In the genomic region with DNA sequence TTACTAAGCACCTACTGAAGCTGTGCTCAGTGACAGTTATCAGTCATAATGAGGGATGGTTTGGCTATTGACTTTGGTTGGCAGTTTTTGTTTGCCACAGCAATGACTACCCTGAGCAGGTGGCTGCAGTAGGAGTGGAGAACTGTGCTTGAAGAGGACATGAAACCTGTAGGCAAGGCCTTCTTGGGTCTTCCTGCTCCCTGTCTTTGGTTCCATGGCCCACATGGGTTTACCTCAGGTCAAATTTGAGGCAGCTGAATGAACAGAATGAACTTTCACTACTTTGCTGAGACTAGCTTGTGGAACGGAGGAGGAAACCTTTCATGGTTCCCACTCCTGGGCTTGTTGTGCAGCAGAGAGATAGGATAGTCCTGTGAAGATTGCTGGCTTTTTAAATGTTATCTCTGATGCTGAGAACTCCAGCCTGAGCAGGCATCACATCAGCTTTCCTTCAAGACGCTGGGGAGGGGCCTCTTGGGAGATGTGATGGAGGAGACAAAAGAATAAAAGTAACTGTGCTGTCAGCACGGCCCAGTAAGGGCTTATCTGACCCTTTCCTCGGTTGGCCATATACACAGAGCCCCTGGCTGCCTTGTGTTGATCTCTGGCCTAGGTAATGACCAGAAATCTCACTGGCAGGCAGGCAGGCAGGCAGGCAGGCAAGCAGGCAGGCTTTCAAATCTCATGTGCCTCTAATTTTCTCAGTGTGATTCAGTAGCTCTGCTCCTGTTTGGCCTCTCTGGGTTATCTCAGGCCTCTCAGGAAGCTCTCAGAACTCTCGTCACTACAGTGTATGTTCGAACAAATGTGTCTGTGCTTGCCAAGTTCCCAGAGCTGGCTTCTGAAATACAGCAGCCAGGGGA, we compare ENCODE assay signal across 1 cellular context.
A peak's percentile ranks its signal among the peaks of the same experiment; 100 is the strongest.
TF ChIP-seq lines count a peak whose summit lies in the region.

No MANE protein-coding gene starts in this region.

TF ChIP-seq in HepG2, 621 proteins besides CTCF, POLR2A, EP300 and RAD21:
- TF ChIP-seq ZNF710 (CRISPR knock-in tag; IDR thresholded peaks at IDR 0.05; ENCODE audit: borderline replicate concordance) (0 out of 2 replicates have a peak, but pooled peaks have one; percentile 23), EEA1 (CRISPR knock-in tag; IDR thresholded peaks at IDR 0.05; ENCODE audit: borderline replicate concordance) (no peak), ZNF839 (CRISPR knock-in tag; IDR thresholded peaks at IDR 0.05; ENCODE audit: borderline replicate concordance) (no peak), MYC (CRISPR knock-in tag; IDR thresholded peaks at IDR 0.05; ENCODE audit: borderline replicate concordance) (0 out of 2 replicates have a peak, but pooled peaks have one; percentile 15), ZNF225 (CRISPR knock-in tag; IDR thresholded peaks at IDR 0.05) (no peak), ZNF607 (CRISPR knock-in tag; IDR thresholded peaks at IDR 0.05; ENCODE audit: borderline replicate concordance) (no peak), ZFX (CRISPR knock-in tag; IDR thresholded peaks at IDR 0.05; ENCODE audit: low read depth) (peak; percentile 43), ZMYM3 (CRISPR knock-in tag; IDR thresholded peaks at IDR 0.05) (peak; percentile 48; the same call in 1 of the 2 replicates), FOXA3 (CRISPR knock-in tag; IDR thresholded peaks at IDR 0.05) (0 out of 2 replicates have a peak, but pooled peaks have one; percentile 4), MED1 (CRISPR knock-in tag; IDR thresholded peaks at IDR 0.05) (0 out of 2 replicates have a peak, but pooled peaks have one; percentile 2), ZNF780A (CRISPR knock-in tag; IDR thresholded peaks at IDR 0.05) (peak; percentile 100), ZFP36 (IDR thresholded peaks at IDR 0.05; ENCODE audit: borderline replicate concordance, low read depth, low read length, partially characterized antibody) (peak; percentile 67), ZNF747 (CRISPR knock-in tag; IDR thresholded peaks at IDR 0.05; ENCODE audit: borderline replicate concordance) (0 out of 2 replicates have a peak, but pooled peaks have one; percentile 31), SOX6 (IDR thresholded peaks at IDR 0.05) (no peak), SOX6 (CRISPR knock-in tag; IDR thresholded peaks at IDR 0.05) (0 out of 2 replicates have a peak, but pooled peaks have one; percentile 9), ZNF652 (CRISPR knock-in tag; IDR thresholded peaks at IDR 0.05; ENCODE audit: borderline replicate concordance, low read depth) (no peak), ERF (CRISPR knock-in tag; IDR thresholded peaks at IDR 0.05) (no peak), ZNF292 (CRISPR knock-in tag; IDR thresholded peaks at IDR 0.05; ENCODE audit: borderline replicate concordance, low read depth) (peak; percentile 85; the same call in 1 of the 2 replicates), SALL1 (CRISPR knock-in tag; IDR thresholded peaks at IDR 0.05) (peak; percentile 12; the same call in 1 of the 2 replicates), ELK4 (CRISPR knock-in tag; IDR thresholded peaks at IDR 0.05; ENCODE audit: borderline replicate concordance) (no peak)
- TF ChIP-seq, protein P1, sequence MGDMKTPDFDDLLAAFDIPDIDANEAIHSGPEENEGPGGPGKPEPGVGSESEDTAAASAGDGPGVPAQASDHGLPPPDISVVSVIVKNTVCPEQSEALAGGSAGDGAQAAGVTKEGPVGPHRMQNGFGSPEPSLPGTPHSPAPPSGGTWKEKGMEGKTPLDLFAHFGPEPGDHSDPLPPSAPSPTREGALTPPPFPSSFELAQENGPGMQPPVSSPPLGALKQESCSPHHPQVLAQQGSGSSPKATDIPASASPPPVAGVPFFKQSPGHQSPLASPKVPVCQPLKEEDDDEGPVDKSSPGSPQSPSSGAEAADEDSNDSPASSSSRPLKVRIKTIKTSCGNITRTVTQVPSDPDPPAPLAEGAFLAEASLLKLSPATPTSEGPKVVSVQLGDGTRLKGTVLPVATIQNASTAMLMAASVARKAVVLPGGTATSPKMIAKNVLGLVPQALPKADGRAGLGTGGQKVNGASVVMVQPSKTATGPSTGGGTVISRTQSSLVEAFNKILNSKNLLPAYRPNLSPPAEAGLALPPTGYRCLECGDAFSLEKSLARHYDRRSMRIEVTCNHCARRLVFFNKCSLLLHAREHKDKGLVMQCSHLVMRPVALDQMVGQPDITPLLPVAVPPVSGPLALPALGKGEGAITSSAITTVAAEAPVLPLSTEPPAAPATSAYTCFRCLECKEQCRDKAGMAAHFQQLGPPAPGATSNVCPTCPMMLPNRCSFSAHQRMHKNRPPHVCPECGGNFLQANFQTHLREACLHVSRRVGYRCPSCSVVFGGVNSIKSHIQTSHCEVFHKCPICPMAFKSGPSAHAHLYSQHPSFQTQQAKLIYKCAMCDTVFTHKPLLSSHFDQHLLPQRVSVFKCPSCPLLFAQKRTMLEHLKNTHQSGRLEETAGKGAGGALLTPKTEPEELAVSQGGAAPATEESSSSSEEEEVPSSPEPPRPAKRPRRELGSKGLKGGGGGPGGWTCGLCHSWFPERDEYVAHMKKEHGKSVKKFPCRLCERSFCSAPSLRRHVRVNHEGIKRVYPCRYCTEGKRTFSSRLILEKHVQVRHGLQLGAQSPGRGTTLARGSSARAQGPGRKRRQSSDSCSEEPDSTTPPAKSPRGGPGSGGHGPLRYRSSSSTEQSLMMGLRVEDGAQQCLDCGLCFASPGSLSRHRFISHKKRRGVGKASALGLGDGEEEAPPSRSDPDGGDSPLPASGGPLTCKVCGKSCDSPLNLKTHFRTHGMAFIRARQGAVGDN (CRISPR knock-in tag; IDR thresholded peaks at IDR 0.05) = peak; percentile 29; the same call in 1 of the 2 replicates
- TF ChIP-seq, protein P2, sequence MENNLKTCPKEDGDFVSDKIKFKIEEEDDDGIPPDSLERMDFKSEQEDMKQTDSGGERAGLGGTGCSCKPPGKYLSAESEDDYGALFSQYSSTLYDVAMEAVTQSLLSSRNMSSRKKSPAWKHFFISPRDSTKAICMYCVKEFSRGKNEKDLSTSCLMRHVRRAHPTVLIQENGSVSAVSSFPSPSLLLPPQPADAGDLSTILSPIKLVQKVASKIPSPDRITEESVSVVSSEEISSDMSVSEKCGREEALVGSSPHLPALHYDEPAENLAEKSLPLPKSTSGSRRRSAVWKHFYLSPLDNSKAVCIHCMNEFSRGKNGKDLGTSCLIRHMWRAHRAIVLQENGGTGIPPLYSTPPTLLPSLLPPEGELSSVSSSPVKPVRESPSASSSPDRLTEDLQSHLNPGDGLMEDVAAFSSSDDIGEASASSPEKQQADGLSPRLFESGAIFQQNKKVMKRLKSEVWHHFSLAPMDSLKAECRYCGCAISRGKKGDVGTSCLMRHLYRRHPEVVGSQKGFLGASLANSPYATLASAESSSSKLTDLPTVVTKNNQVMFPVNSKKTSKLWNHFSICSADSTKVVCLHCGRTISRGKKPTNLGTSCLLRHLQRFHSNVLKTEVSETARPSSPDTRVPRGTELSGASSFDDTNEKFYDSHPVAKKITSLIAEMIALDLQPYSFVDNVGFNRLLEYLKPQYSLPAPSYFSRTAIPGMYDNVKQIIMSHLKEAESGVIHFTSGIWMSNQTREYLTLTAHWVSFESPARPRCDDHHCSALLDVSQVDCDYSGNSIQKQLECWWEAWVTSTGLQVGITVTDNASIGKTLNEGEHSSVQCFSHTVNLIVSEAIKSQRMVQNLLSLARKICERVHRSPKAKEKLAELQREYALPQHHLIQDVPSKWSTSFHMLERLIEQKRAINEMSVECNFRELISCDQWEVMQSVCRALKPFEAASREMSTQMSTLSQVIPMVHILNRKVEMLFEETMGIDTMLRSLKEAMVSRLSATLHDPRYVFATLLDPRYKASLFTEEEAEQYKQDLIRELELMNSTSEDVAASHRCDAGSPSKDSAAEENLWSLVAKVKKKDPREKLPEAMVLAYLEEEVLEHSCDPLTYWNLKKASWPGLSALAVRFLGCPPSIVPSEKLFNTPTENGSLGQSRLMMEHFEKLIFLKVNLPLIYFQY (CRISPR knock-in tag; IDR thresholded peaks at IDR 0.05; ENCODE audit: borderline replicate concordance) = 0 out of 2 replicates have a peak, but pooled peaks have one; percentile 11
TF ChIP-seq in HepG2: peak in this region for 14.
